1 cellular context compared by ENCODE assay signal in the genomic region with DNA sequence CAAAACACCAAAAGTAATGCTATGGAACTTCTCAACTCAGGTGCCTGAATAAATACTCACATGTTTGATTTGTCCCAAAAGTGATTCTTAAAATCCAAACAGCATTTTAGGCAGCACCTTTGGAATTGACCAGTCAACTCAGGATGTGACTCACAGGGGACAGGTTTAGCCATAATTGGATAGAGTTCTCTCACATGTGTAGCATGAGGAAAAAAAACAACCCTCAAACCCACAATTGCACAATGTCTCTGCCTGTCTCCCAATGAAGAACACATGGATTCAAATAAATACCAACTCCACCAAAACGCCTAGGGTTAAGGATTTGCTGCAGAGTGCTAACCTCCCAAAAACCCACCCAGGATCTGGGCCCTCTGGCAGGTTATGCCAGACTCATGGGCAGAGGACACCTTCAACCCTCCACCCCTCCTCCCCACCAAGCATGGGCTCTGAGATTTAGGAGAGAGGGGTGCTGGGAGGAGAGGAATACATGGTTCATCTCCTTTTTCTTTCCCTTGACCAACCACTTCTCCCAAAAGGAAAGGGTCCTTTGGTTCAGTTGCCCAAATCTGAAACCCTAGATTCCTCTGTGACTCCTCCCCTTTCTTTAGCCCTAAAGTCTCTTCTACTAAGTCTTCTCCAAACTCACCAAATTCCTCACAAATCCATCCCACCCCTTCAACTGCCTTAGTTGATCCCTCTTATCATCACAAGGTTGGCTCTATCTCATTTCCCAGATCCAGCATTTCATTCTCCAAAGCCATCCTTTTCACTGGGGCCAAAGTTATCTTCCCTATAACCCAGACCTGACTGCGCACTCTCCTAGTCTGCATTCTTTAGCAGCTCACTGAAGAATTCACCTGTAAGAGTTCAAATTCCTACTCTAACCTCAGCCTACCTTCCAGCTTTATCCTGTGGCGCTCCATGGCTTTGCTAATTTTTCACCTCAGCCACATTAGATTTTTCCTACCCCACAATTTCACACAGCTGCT.
TF ChIP-seq lines count a peak whose summit lies in the region.

No MANE protein-coding gene starts in this region.

TF ChIP-seq in HepG2, 621 proteins besides CTCF, POLR2A, EP300 and RAD21 (continued from another document and continues in another):
- TF ChIP-seq, protein P1, sequence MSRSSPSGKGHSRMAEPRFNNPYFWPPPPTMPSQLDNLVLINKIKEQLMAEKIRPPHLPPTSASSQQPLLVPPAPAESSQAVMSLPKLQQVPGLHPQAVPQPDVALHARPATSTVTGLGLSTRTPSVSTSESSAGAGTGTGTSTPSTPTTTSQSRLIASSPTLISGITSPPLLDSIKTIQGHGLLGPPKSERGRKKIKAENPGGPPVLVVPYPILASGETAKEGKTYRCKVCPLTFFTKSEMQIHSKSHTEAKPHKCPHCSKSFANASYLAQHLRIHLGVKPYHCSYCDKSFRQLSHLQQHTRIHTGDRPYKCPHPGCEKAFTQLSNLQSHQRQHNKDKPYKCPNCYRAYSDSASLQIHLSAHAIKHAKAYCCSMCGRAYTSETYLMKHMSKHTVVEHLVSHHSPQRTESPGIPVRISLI (CRISPR knock-in tag; IDR thresholded peaks at IDR 0.05; ENCODE audit: borderline replicate concordance) = peak; percentile 73; the same call in 1 of the 2 replicates
- no peak for TF ChIP-seq ZNF331 (CRISPR knock-in tag; IDR thresholded peaks at IDR 0.05)
- TF ChIP-seq, protein P2, sequence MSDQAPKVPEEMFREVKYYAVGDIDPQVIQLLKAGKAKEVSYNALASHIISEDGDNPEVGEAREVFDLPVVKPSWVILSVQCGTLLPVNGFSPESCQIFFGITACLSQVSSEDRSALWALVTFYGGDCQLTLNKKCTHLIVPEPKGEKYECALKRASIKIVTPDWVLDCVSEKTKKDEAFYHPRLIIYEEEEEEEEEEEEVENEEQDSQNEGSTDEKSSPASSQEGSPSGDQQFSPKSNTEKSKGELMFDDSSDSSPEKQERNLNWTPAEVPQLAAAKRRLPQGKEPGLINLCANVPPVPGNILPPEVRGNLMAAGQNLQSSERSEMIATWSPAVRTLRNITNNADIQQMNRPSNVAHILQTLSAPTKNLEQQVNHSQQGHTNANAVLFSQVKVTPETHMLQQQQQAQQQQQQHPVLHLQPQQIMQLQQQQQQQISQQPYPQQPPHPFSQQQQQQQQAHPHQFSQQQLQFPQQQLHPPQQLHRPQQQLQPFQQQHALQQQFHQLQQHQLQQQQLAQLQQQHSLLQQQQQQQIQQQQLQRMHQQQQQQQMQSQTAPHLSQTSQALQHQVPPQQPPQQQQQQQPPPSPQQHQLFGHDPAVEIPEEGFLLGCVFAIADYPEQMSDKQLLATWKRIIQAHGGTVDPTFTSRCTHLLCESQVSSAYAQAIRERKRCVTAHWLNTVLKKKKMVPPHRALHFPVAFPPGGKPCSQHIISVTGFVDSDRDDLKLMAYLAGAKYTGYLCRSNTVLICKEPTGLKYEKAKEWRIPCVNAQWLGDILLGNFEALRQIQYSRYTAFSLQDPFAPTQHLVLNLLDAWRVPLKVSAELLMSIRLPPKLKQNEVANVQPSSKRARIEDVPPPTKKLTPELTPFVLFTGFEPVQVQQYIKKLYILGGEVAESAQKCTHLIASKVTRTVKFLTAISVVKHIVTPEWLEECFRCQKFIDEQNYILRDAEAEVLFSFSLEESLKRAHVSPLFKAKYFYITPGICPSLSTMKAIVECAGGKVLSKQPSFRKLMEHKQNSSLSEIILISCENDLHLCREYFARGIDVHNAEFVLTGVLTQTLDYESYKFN (CRISPR knock-in tag; conservative IDR thresholded peaks at IDR 0.05) = 0 out of 2 replicates have a peak, but pooled peaks have one; percentile 21
- TF ChIP-seq RFXAP (CRISPR knock-in tag; IDR thresholded peaks at IDR 0.05; ENCODE audit: borderline replicate concordance) = no peak
- TF ChIP-seq SUZ12 (IDR thresholded peaks at IDR 0.05; ENCODE audit: low read depth, low read length) = no peak
- no peak for TF ChIP-seq ELF3 (CRISPR knock-in tag; IDR thresholded peaks at IDR 0.05)
- TF ChIP-seq KDM6A (CRISPR knock-in tag; IDR thresholded peaks at IDR 0.05; ENCODE audit: low read depth) = no peak
- TF ChIP-seq ZNF550 (CRISPR knock-in tag; IDR thresholded peaks at IDR 0.05; ENCODE audit: borderline replicate concordance) = no peak
- no peak for TF ChIP-seq ZNF543 (CRISPR knock-in tag; IDR thresholded peaks at IDR 0.05)
- peak; percentile 88 for TF ChIP-seq CEBPB (IDR thresholded peaks at IDR 0.05; ENCODE audit: borderline replicate concordance, low read depth, low read length)
- no peak for TF ChIP-seq STAT5B (CRISPR knock-in tag; IDR thresholded peaks at IDR 0.05)
- TF ChIP-seq ZNF468 (CRISPR knock-in tag; IDR thresholded peaks at IDR 0.05) = no peak
- TF ChIP-seq TARDBP (CRISPR knock-in tag; IDR thresholded peaks at IDR 0.05) = 0 out of 2 replicates have a peak, but pooled peaks have one; percentile 26
- no peak for TF ChIP-seq PHF20 (CRISPR knock-in tag; IDR thresholded peaks at IDR 0.05)
- 0 out of 2 replicates have a peak, but pooled peaks have one; percentile 25 for TF ChIP-seq ZSCAN9 (CRISPR knock-in tag; IDR thresholded peaks at IDR 0.05; ENCODE audit: borderline replicate concordance)
- TF ChIP-seq, protein P3, sequence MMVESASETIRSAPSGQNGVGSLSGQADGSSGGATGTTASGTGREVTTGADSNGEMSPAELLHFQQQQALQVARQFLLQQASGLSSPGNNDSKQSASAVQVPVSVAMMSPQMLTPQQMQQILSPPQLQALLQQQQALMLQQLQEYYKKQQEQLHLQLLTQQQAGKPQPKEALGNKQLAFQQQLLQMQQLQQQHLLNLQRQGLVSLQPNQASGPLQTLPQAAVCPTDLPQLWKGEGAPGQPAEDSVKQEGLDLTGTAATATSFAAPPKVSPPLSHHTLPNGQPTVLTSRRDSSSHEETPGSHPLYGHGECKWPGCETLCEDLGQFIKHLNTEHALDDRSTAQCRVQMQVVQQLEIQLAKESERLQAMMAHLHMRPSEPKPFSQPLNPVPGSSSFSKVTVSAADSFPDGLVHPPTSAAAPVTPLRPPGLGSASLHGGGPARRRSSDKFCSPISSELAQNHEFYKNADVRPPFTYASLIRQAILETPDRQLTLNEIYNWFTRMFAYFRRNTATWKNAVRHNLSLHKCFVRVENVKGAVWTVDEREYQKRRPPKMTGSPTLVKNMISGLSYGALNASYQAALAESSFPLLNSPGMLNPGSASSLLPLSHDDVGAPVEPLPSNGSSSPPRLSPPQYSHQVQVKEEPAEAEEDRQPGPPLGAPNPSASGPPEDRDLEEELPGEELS (CRISPR knock-in tag; IDR thresholded peaks at IDR 0.05) = no peak
- TF ChIP-seq REL (CRISPR knock-in tag; conservative IDR thresholded peaks at IDR 0.05) = no peak
- TF ChIP-seq, protein P4, sequence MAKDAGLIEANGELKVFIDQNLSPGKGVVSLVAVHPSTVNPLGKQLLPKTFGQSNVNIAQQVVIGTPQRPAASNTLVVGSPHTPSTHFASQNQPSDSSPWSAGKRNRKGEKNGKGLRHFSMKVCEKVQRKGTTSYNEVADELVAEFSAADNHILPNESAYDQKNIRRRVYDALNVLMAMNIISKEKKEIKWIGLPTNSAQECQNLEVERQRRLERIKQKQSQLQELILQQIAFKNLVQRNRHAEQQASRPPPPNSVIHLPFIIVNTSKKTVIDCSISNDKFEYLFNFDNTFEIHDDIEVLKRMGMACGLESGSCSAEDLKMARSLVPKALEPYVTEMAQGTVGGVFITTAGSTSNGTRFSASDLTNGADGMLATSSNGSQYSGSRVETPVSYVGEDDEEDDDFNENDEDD (CRISPR knock-in tag; IDR thresholded peaks at IDR 0.05; ENCODE audit: borderline replicate concordance) = no peak
- TF ChIP-seq, protein P5, sequence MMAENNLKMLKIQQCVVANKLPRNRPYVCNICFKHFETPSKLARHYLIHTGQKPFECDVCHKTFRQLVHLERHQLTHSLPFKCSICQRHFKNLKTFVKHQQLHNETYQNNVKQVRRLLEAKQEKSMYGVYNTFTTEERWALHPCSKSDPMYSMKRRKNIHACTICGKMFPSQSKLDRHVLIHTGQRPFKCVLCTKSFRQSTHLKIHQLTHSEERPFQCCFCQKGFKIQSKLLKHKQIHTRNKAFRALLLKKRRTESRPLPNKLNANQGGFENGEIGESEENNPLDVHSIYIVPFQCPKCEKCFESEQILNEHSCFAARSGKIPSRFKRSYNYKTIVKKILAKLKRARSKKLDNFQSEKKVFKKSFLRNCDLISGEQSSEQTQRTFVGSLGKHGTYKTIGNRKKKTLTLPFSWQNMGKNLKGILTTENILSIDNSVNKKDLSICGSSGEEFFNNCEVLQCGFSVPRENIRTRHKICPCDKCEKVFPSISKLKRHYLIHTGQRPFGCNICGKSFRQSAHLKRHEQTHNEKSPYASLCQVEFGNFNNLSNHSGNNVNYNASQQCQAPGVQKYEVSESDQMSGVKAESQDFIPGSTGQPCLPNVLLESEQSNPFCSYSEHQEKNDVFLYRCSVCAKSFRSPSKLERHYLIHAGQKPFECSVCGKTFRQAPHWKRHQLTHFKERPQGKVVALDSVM (CRISPR knock-in tag; IDR thresholded peaks at IDR 0.05) = no peak
- TF ChIP-seq SOX5 (CRISPR knock-in tag; IDR thresholded peaks at IDR 0.05; ENCODE audit: borderline replicate concordance) = no peak
- TF ChIP-seq, protein P6, sequence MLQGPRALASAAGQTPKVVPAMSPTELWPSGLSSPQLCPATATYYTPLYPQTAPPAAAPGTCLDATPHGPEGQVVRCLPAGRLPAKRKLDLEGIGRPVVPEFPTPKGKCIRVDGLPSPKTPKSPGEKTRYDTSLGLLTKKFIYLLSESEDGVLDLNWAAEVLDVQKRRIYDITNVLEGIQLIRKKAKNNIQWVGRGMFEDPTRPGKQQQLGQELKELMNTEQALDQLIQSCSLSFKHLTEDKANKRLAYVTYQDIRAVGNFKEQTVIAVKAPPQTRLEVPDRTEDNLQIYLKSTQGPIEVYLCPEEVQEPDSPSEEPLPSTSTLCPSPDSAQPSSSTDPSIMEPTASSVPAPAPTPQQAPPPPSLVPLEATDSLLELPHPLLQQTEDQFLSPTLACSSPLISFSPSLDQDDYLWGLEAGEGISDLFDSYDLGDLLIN (CRISPR knock-in tag; IDR thresholded peaks at IDR 0.05; ENCODE audit: borderline replicate concordance) = no peak
- no peak for TF ChIP-seq AGO2 (optimal IDR thresholded peaks at IDR 0.05; ENCODE audit: low read depth, low read length)
- TF ChIP-seq ZNF598 (CRISPR knock-in tag; IDR thresholded peaks at IDR 0.05; ENCODE audit: borderline replicate concordance) = no peak
- peak; percentile 63; the same call in 1 of the 2 replicates for TF ChIP-seq ZNF644 (CRISPR knock-in tag; IDR thresholded peaks at IDR 0.05; ENCODE audit: low read depth)
- TF ChIP-seq, protein P7, sequence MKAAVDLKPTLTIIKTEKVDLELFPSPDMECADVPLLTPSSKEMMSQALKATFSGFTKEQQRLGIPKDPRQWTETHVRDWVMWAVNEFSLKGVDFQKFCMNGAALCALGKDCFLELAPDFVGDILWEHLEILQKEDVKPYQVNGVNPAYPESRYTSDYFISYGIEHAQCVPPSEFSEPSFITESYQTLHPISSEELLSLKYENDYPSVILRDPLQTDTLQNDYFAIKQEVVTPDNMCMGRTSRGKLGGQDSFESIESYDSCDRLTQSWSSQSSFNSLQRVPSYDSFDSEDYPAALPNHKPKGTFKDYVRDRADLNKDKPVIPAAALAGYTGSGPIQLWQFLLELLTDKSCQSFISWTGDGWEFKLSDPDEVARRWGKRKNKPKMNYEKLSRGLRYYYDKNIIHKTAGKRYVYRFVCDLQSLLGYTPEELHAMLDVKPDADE (CRISPR knock-in tag; IDR thresholded peaks at IDR 0.05) = no peak
- TF ChIP-seq, protein P8, sequence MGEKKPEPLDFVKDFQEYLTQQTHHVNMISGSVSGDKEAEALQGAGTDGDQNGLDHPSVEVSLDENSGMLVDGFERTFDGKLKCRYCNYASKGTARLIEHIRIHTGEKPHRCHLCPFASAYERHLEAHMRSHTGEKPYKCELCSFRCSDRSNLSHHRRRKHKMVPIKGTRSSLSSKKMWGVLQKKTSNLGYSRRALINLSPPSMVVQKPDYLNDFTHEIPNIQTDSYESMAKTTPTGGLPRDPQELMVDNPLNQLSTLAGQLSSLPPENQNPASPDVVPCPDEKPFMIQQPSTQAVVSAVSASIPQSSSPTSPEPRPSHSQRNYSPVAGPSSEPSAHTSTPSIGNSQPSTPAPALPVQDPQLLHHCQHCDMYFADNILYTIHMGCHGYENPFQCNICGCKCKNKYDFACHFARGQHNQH (CRISPR knock-in tag; IDR thresholded peaks at IDR 0.05) = 0 out of 2 replicates have a peak, but pooled peaks have one; percentile 19
- no peak for TF ChIP-seq SP4 (CRISPR knock-in tag; IDR thresholded peaks at IDR 0.05)
- no peak for TF ChIP-seq CCDC6 (CRISPR knock-in tag; IDR thresholded peaks at IDR 0.05)
- TF ChIP-seq KMT2B (CRISPR knock-in tag; IDR thresholded peaks at IDR 0.05) = no peak
- peak; percentile 13; the same call in 1 of the 2 replicates for TF ChIP-seq HMG20A (CRISPR knock-in tag; IDR thresholded peaks at IDR 0.05; ENCODE audit: borderline replicate concordance)
- TF ChIP-seq ZFP1 (CRISPR knock-in tag; IDR thresholded peaks at IDR 0.05) = no peak
- no peak for TF ChIP-seq MYNN (CRISPR knock-in tag; IDR thresholded peaks at IDR 0.05; ENCODE audit: low read depth)
- TF ChIP-seq ZNF225 (CRISPR knock-in tag; IDR thresholded peaks at IDR 0.05) = no peak
- TF ChIP-seq, protein P9, sequence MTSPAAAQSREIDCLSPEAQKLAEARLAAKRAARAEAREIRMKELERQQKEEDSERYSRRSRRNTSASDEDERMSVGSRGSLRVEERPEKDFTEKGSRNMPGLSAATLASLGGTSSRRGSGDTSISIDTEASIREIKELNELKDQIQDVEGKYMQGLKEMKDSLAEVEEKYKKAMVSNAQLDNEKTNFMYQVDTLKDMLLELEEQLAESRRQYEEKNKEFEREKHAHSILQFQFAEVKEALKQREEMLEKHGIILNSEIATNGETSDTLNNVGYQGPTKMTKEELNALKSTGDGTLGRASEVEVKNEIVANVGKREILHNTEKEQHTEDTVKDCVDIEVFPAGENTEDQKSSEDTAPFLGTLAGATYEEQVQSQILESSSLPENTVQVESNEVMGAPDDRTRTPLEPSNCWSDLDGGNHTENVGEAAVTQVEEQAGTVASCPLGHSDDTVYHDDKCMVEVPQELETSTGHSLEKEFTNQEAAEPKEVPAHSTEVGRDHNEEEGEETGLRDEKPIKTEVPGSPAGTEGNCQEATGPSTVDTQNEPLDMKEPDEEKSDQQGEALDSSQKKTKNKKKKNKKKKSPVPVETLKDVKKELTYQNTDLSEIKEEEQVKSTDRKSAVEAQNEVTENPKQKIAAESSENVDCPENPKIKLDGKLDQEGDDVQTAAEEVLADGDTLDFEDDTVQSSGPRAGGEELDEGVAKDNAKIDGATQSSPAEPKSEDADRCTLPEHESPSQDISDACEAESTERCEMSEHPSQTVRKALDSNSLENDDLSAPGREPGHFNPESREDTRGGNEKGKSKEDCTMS (CRISPR knock-in tag; conservative IDR thresholded peaks at IDR 0.05) = no peak
- TF ChIP-seq ZNF749 (CRISPR knock-in tag; IDR thresholded peaks at IDR 0.05; ENCODE audit: borderline replicate concordance) = no peak
- TF ChIP-seq SYNCRIP (IDR thresholded peaks at IDR 0.05; ENCODE audit: insufficient read depth, low read depth, low read length) = no peak
- TF ChIP-seq, protein P10, sequence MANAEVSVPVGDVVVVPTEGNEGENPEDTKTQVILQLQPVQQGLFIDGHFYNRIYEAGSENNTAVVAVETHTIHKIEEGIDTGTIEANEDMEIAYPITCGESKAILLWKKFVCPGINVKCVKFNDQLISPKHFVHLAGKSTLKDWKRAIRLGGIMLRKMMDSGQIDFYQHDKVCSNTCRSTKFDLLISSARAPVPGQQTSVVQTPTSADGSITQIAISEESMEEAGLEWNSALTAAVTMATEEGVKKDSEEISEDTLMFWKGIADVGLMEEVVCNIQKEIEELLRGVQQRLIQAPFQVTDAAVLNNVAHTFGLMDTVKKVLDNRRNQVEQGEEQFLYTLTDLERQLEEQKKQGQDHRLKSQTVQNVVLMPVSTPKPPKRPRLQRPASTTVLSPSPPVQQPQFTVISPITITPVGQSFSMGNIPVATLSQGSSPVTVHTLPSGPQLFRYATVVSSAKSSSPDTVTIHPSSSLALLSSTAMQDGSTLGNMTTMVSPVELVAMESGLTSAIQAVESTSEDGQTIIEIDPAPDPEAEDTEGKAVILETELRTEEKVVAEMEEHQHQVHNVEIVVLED (CRISPR knock-in tag; IDR thresholded peaks at IDR 0.05; ENCODE audit: borderline replicate concordance) = no peak
- no peak for TF ChIP-seq ZNF724P (CRISPR knock-in tag; IDR thresholded peaks at IDR 0.05; ENCODE audit: borderline replicate concordance)
